ENCODE assay signal across 10 cellular contexts in genomic region chr3:14876942-14877341, GRCh38. TPM values are rescaled to one million over a fixed set of nuclear protein-coding genes. Genes with fewer than 3 reads are reported as not detected.
DNase-seq lines count a peak whose midpoint lies in the region; ATAC-seq and TF ChIP-seq lines count a peak whose summit lies in the region.
"Had no signal": no experiment of that assay in that cellular context is flagged by ENCODE, and none has a peak within 500 bp of the region (broad histone marks: within the 10 kb centered on the region; RNA-seq: fewer than 3 reads in every experiment).

No MANE protein-coding gene starts in this region.

- CTCF ChIA-PET in Calu3 (lab: Charles Lee): no interaction called here

- H3K9me3 Mint-ChIP-seq in Calu3 (ENCODE audit: low read depth, unreplicated experiment): no peaks in the 10 kb centered on the region
- H3K9me3 Mint-ChIP-seq: naive B cell had no signal

- TF ChIP-seq CTCF in Calu3 (IDR thresholded peaks at IDR 0.05; ENCODE audit: unreplicated experiment) (no peak), Peyer's patch (IDR thresholded peaks at IDR 0.05) (no peak), prostate gland (IDR thresholded peaks at IDR 0.05) (no peak), GM10266 (IDR thresholded peaks at IDR 0.05; ENCODE audit: control insufficient read depth, insufficient read depth, low read depth, missing control alignments) (no peak)

- peaks cover 57% of the 10 kb centered on the region for H3K27me3 Mint-ChIP-seq in Calu3 (ENCODE audit: unreplicated experiment)

- peaks cover 11% of the 10 kb centered on the region for H3K4me1 Mint-ChIP-seq in Calu3 (ENCODE audit: low read depth, unreplicated experiment)

- H3K36me3 Mint-ChIP-seq in Calu3 (ENCODE audit: insufficient read depth, unreplicated experiment): no peaks in the 10 kb centered on the region
- H3K36me3 Mint-ChIP-seq: naive B cell had no signal

- H3K27me3 ChIP-seq in Peyer's patch (no peaks in the 10 kb centered on the region), prostate gland (replicated peaks; ENCODE audit: insufficient read depth) (no peaks in the 10 kb centered on the region)

- peaks cover 0 to 34% (median 10%) of the 10 kb centered on the region in 4 donors for H3K4me1 ChIP-seq in Peyer's patch
- H3K4me1 ChIP-seq in prostate gland (replicated peaks): no peaks in the 10 kb centered on the region

- intact Hi-C loops in Calu3 (cut with micrococcal nuclease; ENCODE audit: unreplicated experiment) (no loop called here), prostate gland (cut with DNase I) (no loop called here)

- TF ChIP-seq POLR2A in Peyer's patch (IDR thresholded peaks at IDR 0.05) (peak; percentile 42 to 69), prostate gland (IDR thresholded peaks at IDR 0.05) (no peak)

- no peak overlapping the region for H3K27ac Mint-ChIP-seq in Calu3 (ENCODE audit: unreplicated experiment)
- H3K27ac Mint-ChIP-seq: naive B cell had no signal

- H3K4me3 ChIP-seq in Peyer's patch (no peak overlapping the region), prostate gland (no peak overlapping the region)

- H3K27ac ChIP-seq in Peyer's patch: peak overlapping the region in 3 of 4 donors; percentile 60 to 75 (median 74)
- H3K27ac ChIP-seq in prostate gland: peak overlapping the region in 1 of 2 donors; percentile 40

- H3K4me3 Mint-ChIP-seq in Calu3 (ENCODE audit: low read depth, unreplicated experiment): no peak overlapping the region
- H3K4me3 Mint-ChIP-seq: naive B cell had no signal

- BruUV-seq in Calu3 (replicated peaks; lab: Mats Ljungman, UMichigan): no TSS peak

- DNase-seq in Calu3 (peak; percentile 55), Peyer's patch (peak in 2 of 3 donors; percentile 89), glomerular endothelial cell (ENCODE audit: extremely low read depth, low read depth, low spot score) (peak; percentile 20), prostate gland (ENCODE audit: low spot score) (peak; percentile 84), GM10266 (ENCODE audit: extremely low spot score) (no peak)
- DNase-seq: effector memory CD4-positive, alpha-beta T cell; naive B cell had no signal

- H3K9me3 ChIP-seq in Peyer's patch: no peaks in the 10 kb centered on the region
- no peaks in the 10 kb centered on the region for H3K9me3 ChIP-seq in prostate gland

- WGBS in prostate gland: 22% methylated on average over 11 of the region's 11 CpGs

- H3K36me3 ChIP-seq in Peyer's patch (no peaks in the 10 kb centered on the region), prostate gland (no peaks in the 10 kb centered on the region)

- ATAC-seq in HG03432 (IDR thresholded peaks at IDR 0.05; ENCODE audit: unreplicated experiment) (no peak), HG03095 (IDR thresholded peaks at IDR 0.05; ENCODE audit: unreplicated experiment) (no peak), HG03460 (IDR thresholded peaks at IDR 0.05; ENCODE audit: unreplicated experiment) (no peak)

RNA-seq across cellular contexts. Expression of gene FGD5, which starts 58.2 kb away (rescaled TPM):
- total RNA-seq in Calu3 (2022) (not detected in 2 replicates), Peyer's patch (10 to 100 TPM in 3 of 4 donors, 1 to 10 TPM in 1; 8.6 to 65.2 (median 18.1) TPM), glomerular endothelial cell (72.1 and 109 TPM in 2 replicates), prostate gland (10 to 100 TPM in 1 of 2 donors, 1 to 10 TPM in 1; 4.5 to 15.8 TPM)
